ENCODE assay signal across 25 cellular contexts in the genomic region with DNA sequence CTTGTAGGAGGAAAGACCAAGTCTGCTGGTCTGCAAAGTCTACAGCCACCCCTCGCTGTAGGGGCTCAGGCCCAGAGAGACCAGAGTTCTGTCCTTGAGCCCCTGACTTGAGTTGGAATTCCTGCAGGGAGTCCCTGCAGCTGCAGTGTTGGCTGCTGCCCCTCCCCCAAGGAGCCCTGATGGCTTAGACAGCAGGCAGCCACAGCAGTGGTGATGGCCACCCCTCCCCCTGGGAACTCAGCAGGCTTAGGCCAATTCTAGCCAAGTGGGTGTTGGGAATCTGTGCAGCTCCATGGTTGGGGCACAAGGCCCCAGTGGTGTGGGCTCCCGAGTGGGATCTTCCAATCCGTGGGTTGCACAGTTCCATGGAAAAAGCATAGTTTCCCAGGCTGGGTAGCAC.
DNase-seq lines count a peak whose midpoint lies in the region; ATAC-seq and TF ChIP-seq lines count a peak whose summit lies in the region.
"Had no signal": no experiment of that assay in that cellular context is flagged by ENCODE, and none has a peak within 500 bp of the region (broad histone marks: within the 10 kb centered on the region; RNA-seq: fewer than 3 reads in every experiment).

No MANE protein-coding gene starts in this region.

- H3K4me1 Mint-ChIP-seq in natural killer cell, result no peaks in the 10 kb centered on the region
- H3K4me1 Mint-ChIP-seq in activated naive CD8-positive, alpha-beta T cell treated with anti-CD3 and anti-CD28 coated beads for 36 hours, result no peaks in the 10 kb centered on the region
- H3K4me1 Mint-ChIP-seq: CD4-positive, alpha-beta memory T cell had no signal

- H3K27ac Mint-ChIP-seq in natural killer cell, result no peak overlapping the region
- H3K27ac Mint-ChIP-seq in activated naive CD8-positive, alpha-beta T cell treated with anti-CD3 and anti-CD28 coated beads for 36 hours, result no peak overlapping the region
- H3K27ac Mint-ChIP-seq: CD4-positive, alpha-beta memory T cell had no signal

- no peaks in the 10 kb centered on the region for H3K27me3 ChIP-seq in neuronal stem cell (ENCODE audit: control insufficient read depth in 3 of 3, insufficient read depth in 3 of 3, low read depth in 1 of 3, low read length in 3 of 3)
- H3K27me3 ChIP-seq: BLaER1 had no signal

- no peaks in the 10 kb centered on the region for H3K36me3 Mint-ChIP-seq in natural killer cell
- H3K36me3 Mint-ChIP-seq in activated naive CD8-positive, alpha-beta T cell treated with anti-CD3 and anti-CD28 coated beads for 36 hours, result no peaks in the 10 kb centered on the region
- H3K36me3 Mint-ChIP-seq: CD4-positive, alpha-beta memory T cell had no signal

- no peak overlapping the region for H4K8ac ChIP-seq in neuronal stem cell (ENCODE audit: low read depth, low read length)

- intact Hi-C loops in natural killer cell (cut with micrococcal nuclease), result no loop called here

- no peaks in the 10 kb centered on the region for H3K36me3 ChIP-seq in neuronal stem cell (replicated peaks in 1 of 2; ENCODE audit: control insufficient read depth in 2 of 2, insufficient read depth in 2 of 2, low read length in 2 of 2)
- H3K36me3 ChIP-seq: BLaER1, HAP-1 had no signal

- no peak for TF ChIP-seq CTCF in natural killer cell (IDR thresholded peaks at IDR 0.05)

- H3K23ac ChIP-seq in neuronal stem cell (ENCODE audit: low read depth, low read length, poor library complexity), result no peak overlapping the region

- no peaks in the 10 kb centered on the region for H3K9me3 ChIP-seq in neuronal stem cell (replicated peaks in 1 of 2; ENCODE audit: control insufficient read depth in 2 of 2, insufficient read depth in 1 of 2, low read depth in 1 of 2, low read length in 2 of 2)
- H3K9me3 ChIP-seq: BLaER1, Caco-2, HAP-1, SK-N-SH had no signal

- peak overlapping the region; percentile 23 for H3K18ac ChIP-seq in neuronal stem cell (ENCODE audit: low read length)

- no peak overlapping the region for H4K91ac ChIP-seq in neuronal stem cell (ENCODE audit: low read depth, low read length, poor library complexity)

- no peak overlapping the region for H3K4me2 ChIP-seq in neuronal stem cell (ENCODE audit: insufficient read depth, low read length, poor library complexity, severe bottlenecking)
- H3K4me2 ChIP-seq: BLaER1, PC-9, SK-N-SH had no signal

- H3K9ac ChIP-seq in neuronal stem cell (ENCODE audit: low read depth, low read length, poor library complexity), result no peak overlapping the region
- H3K9ac ChIP-seq: BLaER1, SK-N-SH had no signal

- no peaks in the 10 kb centered on the region for H3K27me3 Mint-ChIP-seq in natural killer cell (ENCODE audit: low read depth in 2 of 2)
- no peaks in the 10 kb centered on the region for H3K27me3 Mint-ChIP-seq in activated naive CD8-positive, alpha-beta T cell treated with anti-CD3 and anti-CD28 coated beads for 36 hours

- no peak overlapping the region for H2BK120ac ChIP-seq in neuronal stem cell (ENCODE audit: low read depth, low read length)

- no peaks in the 10 kb centered on the region for H3K79me1 ChIP-seq in neuronal stem cell (ENCODE audit: low read depth, low read length)

- no peak overlapping the region for H3K14ac ChIP-seq in neuronal stem cell (ENCODE audit: low read length)

- no peak overlapping the region for H3K4ac ChIP-seq in neuronal stem cell (ENCODE audit: low read length)

- H3K4me1 ChIP-seq in neuronal stem cell (ENCODE audit: control insufficient read depth in 2 of 2, insufficient read depth in 1 of 2, low read depth in 1 of 2, low read length in 2 of 2), result peaks cover 0 to 3% of the 10 kb centered on the region in 2 donors
- H3K4me1 ChIP-seq: BLaER1, HAP-1 had no signal

- no peak overlapping the region for H2BK12ac ChIP-seq in neuronal stem cell (ENCODE audit: low read length)

- H3K4me3 Mint-ChIP-seq in natural killer cell, result no peak overlapping the region
- no peak overlapping the region for H3K4me3 Mint-ChIP-seq in activated naive CD8-positive, alpha-beta T cell treated with anti-CD3 and anti-CD28 coated beads for 36 hours
- H3K4me3 Mint-ChIP-seq: CD4-positive, alpha-beta memory T cell had no signal

- H2AK5ac ChIP-seq in neuronal stem cell (ENCODE audit: low read depth, low read length), result no peak overlapping the region

- no peak overlapping the region for H2BK15ac ChIP-seq in neuronal stem cell (ENCODE audit: low read length)

- ATAC-seq in GM18517 (IDR thresholded peaks at IDR 0.05; ENCODE audit: unreplicated experiment) (no peak), natural killer cell (no peak), HG03139 (IDR thresholded peaks at IDR 0.05; ENCODE audit: unreplicated experiment) (no peak)

- peaks cover 17 to 23% of the 10 kb centered on the region in 2 donors for H3K9me3 Mint-ChIP-seq in natural killer cell
- H3K9me3 Mint-ChIP-seq in activated naive CD8-positive, alpha-beta T cell treated with anti-CD3 and anti-CD28 coated beads for 36 hours, result no peaks in the 10 kb centered on the region

- H3K27ac ChIP-seq in neuronal stem cell (replicated peaks; ENCODE audit: low read length), result no peak overlapping the region
- H3K27ac ChIP-seq: 22Rv1, BLaER1, PC-9, RWPE1 had no signal

- no peak overlapping the region for H2BK5ac ChIP-seq in neuronal stem cell (ENCODE audit: low read length)

- no peak overlapping the region for H2AFZ ChIP-seq in neuronal stem cell (ENCODE audit: low read length)
- H2AFZ ChIP-seq: PC-9 had no signal

- H3K4me3 ChIP-seq in neuronal stem cell (ENCODE audit: low read length in 2 of 2), result no peak overlapping the region
- H3K4me3 ChIP-seq: BLaER1, HAP-1, PC-9 had no signal

- no CpG with 5 or more reads among the region's 3 CpGs for WGBS in neuronal stem cell (ENCODE audit: extremely low coverage in 2 of 2, insufficient read length in 2 of 2, insufficient replicate concordance in 1 of 2), 2 donors

- DNase-seq in NCI-H82 (lab: John Stamatoyannopoulos, UW) (peak; percentile 36), NCI-H82 treated with DMSO at 0.1 percent for 48 hours (lab: John Stamatoyannopoulos, UW; ENCODE audit: unreplicated experiment) (no peak), islet precursor cell (peak; percentile 58), neuronal stem cell (ENCODE audit: low spot score) (no peak), natural killer cell (no peak)
- no peak for DNase-seq in activated naive CD8-positive, alpha-beta T cell treated with anti-CD3 and anti-CD28 coated beads for 36 hours
- DNase-seq: ACHN; Caco-2; CD4-positive, alpha-beta memory T cell; DND-41; KBM-7; MM.1S; NCI-H1048; NCI-H1417 treated with DMSO at 0.1 percent for 48 hours; NCI-H187; NCI-H69; PC-9; SHP77 treated with DMSO at 0.1 percent for 48 hours; SK-N-SH had no signal

Comparison
In these comparisons a context has a peak if more than half of its experiments do, and no peak if none do; other contexts are left out.
1. DNase-seq: peak in NCI-H82 (single experiment) and islet precursor cell (single experiment); none in NCI-H82 treated with DMSO at 0.1 percent for 48 hours (single experiment), neuronal stem cell (single experiment), natural killer cell (single experiment) and activated naive CD8-positive, alpha-beta T cell treated with anti-CD3 and anti-CD28 coated beads for 36 hours (single experiment).